Comparison of ENCODE assay signal across 1 cellular context in the genomic region with DNA sequence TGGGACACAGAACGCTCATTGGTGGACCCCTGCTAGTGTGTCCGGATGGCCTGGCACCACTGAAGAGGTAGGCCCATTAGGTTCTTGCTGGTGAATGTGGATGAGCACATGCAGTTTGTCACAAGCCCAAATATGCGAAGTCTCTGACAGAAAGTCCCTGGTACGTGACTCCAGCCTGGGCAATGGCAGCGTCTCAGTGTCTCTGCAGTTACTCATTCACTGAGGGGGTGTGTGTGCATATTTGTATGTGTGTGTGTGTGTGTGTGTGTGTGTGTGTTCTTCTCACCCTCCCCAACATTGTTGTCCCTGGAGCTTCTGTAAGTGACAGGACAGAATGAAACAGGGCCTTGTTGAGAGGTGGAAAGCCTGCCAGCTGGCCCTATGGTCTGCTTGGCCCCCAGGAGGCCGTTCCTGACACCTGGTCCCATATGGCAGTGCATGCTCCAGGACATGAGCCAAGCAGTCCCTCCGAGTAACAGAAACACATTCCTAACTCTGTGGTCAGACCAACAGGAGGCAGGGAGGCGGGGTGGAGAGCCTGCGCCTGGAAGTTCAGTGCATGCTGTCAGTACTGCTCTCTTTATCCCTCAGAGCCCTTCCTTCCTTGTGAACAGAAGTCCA.
TF ChIP-seq lines count a peak whose summit lies in the region.

No MANE protein-coding gene starts in this region.

TF ChIP-seq in GM23338, 12 proteins besides CTCF, POLR2A, EP300 and RAD21 (continued from another document):
- TF ChIP-seq, protein P1, sequence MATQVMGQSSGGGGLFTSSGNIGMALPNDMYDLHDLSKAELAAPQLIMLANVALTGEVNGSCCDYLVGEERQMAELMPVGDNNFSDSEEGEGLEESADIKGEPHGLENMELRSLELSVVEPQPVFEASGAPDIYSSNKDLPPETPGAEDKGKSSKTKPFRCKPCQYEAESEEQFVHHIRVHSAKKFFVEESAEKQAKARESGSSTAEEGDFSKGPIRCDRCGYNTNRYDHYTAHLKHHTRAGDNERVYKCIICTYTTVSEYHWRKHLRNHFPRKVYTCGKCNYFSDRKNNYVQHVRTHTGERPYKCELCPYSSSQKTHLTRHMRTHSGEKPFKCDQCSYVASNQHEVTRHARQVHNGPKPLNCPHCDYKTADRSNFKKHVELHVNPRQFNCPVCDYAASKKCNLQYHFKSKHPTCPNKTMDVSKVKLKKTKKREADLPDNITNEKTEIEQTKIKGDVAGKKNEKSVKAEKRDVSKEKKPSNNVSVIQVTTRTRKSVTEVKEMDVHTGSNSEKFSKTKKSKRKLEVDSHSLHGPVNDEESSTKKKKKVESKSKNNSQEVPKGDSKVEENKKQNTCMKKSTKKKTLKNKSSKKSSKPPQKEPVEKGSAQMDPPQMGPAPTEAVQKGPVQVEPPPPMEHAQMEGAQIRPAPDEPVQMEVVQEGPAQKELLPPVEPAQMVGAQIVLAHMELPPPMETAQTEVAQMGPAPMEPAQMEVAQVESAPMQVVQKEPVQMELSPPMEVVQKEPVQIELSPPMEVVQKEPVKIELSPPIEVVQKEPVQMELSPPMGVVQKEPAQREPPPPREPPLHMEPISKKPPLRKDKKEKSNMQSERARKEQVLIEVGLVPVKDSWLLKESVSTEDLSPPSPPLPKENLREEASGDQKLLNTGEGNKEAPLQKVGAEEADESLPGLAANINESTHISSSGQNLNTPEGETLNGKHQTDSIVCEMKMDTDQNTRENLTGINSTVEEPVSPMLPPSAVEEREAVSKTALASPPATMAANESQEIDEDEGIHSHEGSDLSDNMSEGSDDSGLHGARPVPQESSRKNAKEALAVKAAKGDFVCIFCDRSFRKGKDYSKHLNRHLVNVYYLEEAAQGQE (IDR thresholded peaks at IDR 0.05; ENCODE audit: unreplicated experiment): no peak
- no peak for TF ChIP-seq JUNB (IDR thresholded peaks at IDR 0.05; ENCODE audit: unreplicated experiment)
- TF ChIP-seq EZH2 (IDR thresholded peaks at IDR 0.05; ENCODE audit: low read depth, unreplicated experiment): no peak
- TF ChIP-seq EZH2phosphoT487 (IDR thresholded peaks at IDR 0.05; ENCODE audit: unreplicated experiment): no peak
- no peak for TF ChIP-seq ZNF331 (CRISPR knock-in tag; IDR thresholded peaks at IDR 0.05; ENCODE audit: low read depth)
- no peak for TF ChIP-seq ZNF114 (CRISPR knock-in tag; IDR thresholded peaks at IDR 0.05)
- TF ChIP-seq NANOG (IDR thresholded peaks at IDR 0.05; ENCODE audit: borderline replicate concordance): no peak
- no peak for TF ChIP-seq CREB1 (CRISPR knock-in tag; IDR thresholded peaks at IDR 0.05; ENCODE audit: low read depth)
